14 cellular contexts compared by ENCODE assay signal in genomic region chr1:192443616-192444015, GRCh38.
"Had no signal": no experiment of that assay in that cellular context is flagged by ENCODE, and none has a peak within 500 bp of the region (broad histone marks: within the 10 kb centered on the region; RNA-seq: fewer than 3 reads in every experiment).

No MANE protein-coding gene starts in this region.

- H2AFZ ChIP-seq: parathyroid adenoma had no signal

- H3K9me3 ChIP-seq: lower lobe of right lung, right atrium auricular region, tibial artery, vagina had no signal

- H3K4me3 ChIP-seq: lower lobe of right lung, right atrium auricular region, smooth muscle cell, tibial artery, vagina had no signal

- DNase-seq: activated CD4-positive, alpha-beta T cell treated with anti-CD3 and anti-CD28 coated beads, Interleukin-2, amount 50 U/mL, for 1 hour; activated naive CD4-positive, alpha-beta T cell treated with anti-CD3 and anti-CD28 coated beads, Interleukin-2, amount 10 ng/mL, durations not matched to agents 7 days and 5 days; brain microvascular endothelial cell; hippocampal formation; left cardiac atrium; lower lobe of right lung; naive B cell; T-helper 2 cell; tibial artery had no signal

- H3K4me2 ChIP-seq: smooth muscle cell had no signal

- H3K4me1 ChIP-seq: parathyroid adenoma, right atrium auricular region, tibial artery, vagina had no signal

- ATAC-seq: left cardiac atrium; lower lobe of right lung; stimulated activated memory B cell treated with anti-CD40 and anti-IgM and Interleukin-4, amounts not matched to agents 10 μg/mL and 1 μg/mL and 100 μg/mL, for 72 hours had no signal

- H3K27ac ChIP-seq: brain microvascular endothelial cell, lower lobe of right lung, parathyroid adenoma, right atrium auricular region, tibial artery, vagina had no signal

- H3K36me3 ChIP-seq: brain microvascular endothelial cell, lower lobe of right lung, right atrium auricular region, tibial artery, vagina had no signal

- H3K9ac ChIP-seq: parathyroid adenoma had no signal

- H3K79me2 ChIP-seq: parathyroid adenoma had no signal

- H3K27me3 ChIP-seq: brain microvascular endothelial cell, right atrium auricular region, vagina had no signal
